8 cellular contexts compared by ENCODE assay signal in the genomic region with DNA sequence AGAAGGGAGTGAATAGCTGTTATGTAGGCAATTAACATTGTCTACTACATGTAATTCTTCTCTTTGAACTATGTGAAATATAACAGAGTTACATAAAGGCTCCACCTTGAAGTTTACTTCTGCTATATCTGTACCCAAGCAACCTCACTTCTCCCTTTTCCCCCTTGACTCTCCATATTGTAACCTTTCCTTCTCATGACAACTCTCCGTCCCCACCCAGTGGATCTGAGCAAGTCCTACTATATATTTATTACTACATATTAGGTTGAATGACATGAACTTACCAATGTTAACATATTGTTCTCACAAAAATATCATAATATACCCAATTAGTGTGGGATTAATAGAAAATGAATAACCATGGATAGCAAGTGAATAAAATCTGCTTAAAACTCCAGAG.
A peak's percentile ranks its signal among the peaks of the same experiment; 100 is the strongest.
DNase-seq lines count a peak whose midpoint lies in the region; ATAC-seq and TF ChIP-seq lines count a peak whose summit lies in the region.

No MANE protein-coding gene starts in this region.

- no peak overlapping the region for H3K4me3 ChIP-seq in MM.1S (ENCODE audit: low read length)
- H3K4me3 ChIP-seq in gastrocnemius medialis, result no peak overlapping the region

- H3K9me3 Mint-ChIP-seq in central memory CD8-positive, alpha-beta T cell, result no peaks in the 10 kb centered on the region

- H3K36me3 Mint-ChIP-seq in central memory CD8-positive, alpha-beta T cell (ENCODE audit: insufficient read depth), result no peaks in the 10 kb centered on the region

- intact Hi-C loops in gastrocnemius medialis (cut with DNase I; ENCODE audit: low total_unique reads), result loop anchor here (1.0 kb wide), 1 partner anchor 182 kb away; no protein-coding TSS in a partner anchor

- no peaks in the 10 kb centered on the region for H3K4me1 Mint-ChIP-seq in central memory CD8-positive, alpha-beta T cell

- no peak overlapping the region for H3K4me3 Mint-ChIP-seq in central memory CD8-positive, alpha-beta T cell

- H3K27ac ChIP-seq in MM.1S (ENCODE audit: low read length) (no peak overlapping the region), gastrocnemius medialis (no peak overlapping the region)

- no peaks in the 10 kb centered on the region for H3K79me2 ChIP-seq in MM.1S (ENCODE audit: low read length)

- no peaks in the 10 kb centered on the region for H3K9me2 ChIP-seq in MM.1S (replicated peaks; ENCODE audit: insufficient read depth, low read length)

- in situ Hi-C loops in gastrocnemius medialis (cut with MboI; ENCODE audit: low sequenced_read_pairs in 4 of 4) (loop anchor here in 1 of 4 donors (10.0 kb wide), 1 partner anchor 185 kb away; no protein-coding TSS in a partner anchor), GM13976 (cut with MboI; ENCODE audit: low sequenced_read_pairs, unreplicated experiment) (no loop called here)

- TF ChIP-seq CTCF in MM.1S (IDR thresholded peaks at IDR 0.05; ENCODE audit: low read length), result peak; percentile 30
- TF ChIP-seq CTCF in gastrocnemius medialis (IDR thresholded peaks at IDR 0.05 in 4 of 5, conservative IDR thresholded peaks at IDR 0.05 in 1 of 5), result peak in 3 of 5 experiments; percentile 5 to 39 (median 21)
- TF ChIP-seq CTCF in GM13976 (IDR thresholded peaks at IDR 0.05; ENCODE audit: borderline replicate concordance, control extremely low read depth, extremely low read depth, insufficient read depth, missing control alignments), result no peak

- no peaks in the 10 kb centered on the region for H4K20me1 ChIP-seq in MM.1S (ENCODE audit: insufficient read depth, low read length)

- H3K36me3 ChIP-seq in MM.1S (replicated peaks; ENCODE audit: insufficient read depth, low read length) (no peaks in the 10 kb centered on the region), gastrocnemius medialis (no peaks in the 10 kb centered on the region)

- no peaks in the 10 kb centered on the region for H3K27me3 Mint-ChIP-seq in central memory CD8-positive, alpha-beta T cell

- peak; percentile 82 for ATAC-seq in central memory CD8-positive, alpha-beta T cell (replicated peaks; ENCODE audit: extremely low read depth, poor library complexity, severe bottlenecking)
- peak; percentile 64 to 69 for ATAC-seq in gastrocnemius medialis
- no peak for ATAC-seq in HG03025 (IDR thresholded peaks at IDR 0.05; ENCODE audit: low FRiP score, unreplicated experiment)

- H3K9me3 ChIP-seq in MM.1S (replicated peaks; ENCODE audit: insufficient read depth, low read length) (no peaks in the 10 kb centered on the region), gastrocnemius medialis (no peaks in the 10 kb centered on the region)

- peak; percentile 14 for DNase-seq in stimulated activated CD8-positive, alpha-beta memory T cell treated with anti-CD3 and anti-CD28 coated beads, Interleukin-12 subunit alpha, Interleukin-12 subunit beta, amount 100 ng/mL, for 1 hour (ENCODE audit: low read depth)
- no peak for DNase-seq in stimulated activated CD8-positive, alpha-beta memory T cell treated with anti-CD3 and anti-CD28 coated beads, Interleukin-4, amount 100 ng/mL, for 48 hours
- DNase-seq in MM.1S (peak; percentile 28), gastrocnemius medialis (no peak), GM13976 (ENCODE audit: low spot score) (no peak), T1000 (lab: John Stamatoyannopoulos, UW) (no peak)
- peak in 1 of 2 donors; percentile 20 for DNase-seq in central memory CD8-positive, alpha-beta T cell (ENCODE audit: low spot score in 2 of 2)

- TF ChIP-seq POLR2A in gastrocnemius medialis (IDR thresholded peaks at IDR 0.05), result no peak

- no peaks in the 10 kb centered on the region for H3K4me1 ChIP-seq in MM.1S (ENCODE audit: low read length)
- H3K4me1 ChIP-seq in gastrocnemius medialis, result no peaks in the 10 kb centered on the region

- no peak overlapping the region for H3K9ac ChIP-seq in MM.1S (ENCODE audit: low read length)

- H2AFZ ChIP-seq in MM.1S (ENCODE audit: low read length), result no peak overlapping the region

- H3F3A ChIP-seq in MM.1S (ENCODE audit: insufficient read depth, low read length), result no peaks in the 10 kb centered on the region

- H3K27me3 ChIP-seq in MM.1S (replicated peaks; ENCODE audit: insufficient read depth, low read length), result no peaks in the 10 kb centered on the region
- no peaks in the 10 kb centered on the region for H3K27me3 ChIP-seq in gastrocnemius medialis

- H3K4me2 ChIP-seq in MM.1S (ENCODE audit: low read depth, low read length), result no peak overlapping the region

- H3K27ac Mint-ChIP-seq in central memory CD8-positive, alpha-beta T cell (ENCODE audit: low read depth), result no peak overlapping the region

Comparison
In these comparisons a context has a peak if more than half of its experiments do, and no peak if none do; other contexts are left out.
1. DNase-seq: peak in stimulated activated CD8-positive, alpha-beta memory T cell treated with anti-CD3 and anti-CD28 coated beads, Interleukin-12 subunit alpha, Interleukin-12 subunit beta, amount 100 ng/mL, for 1 hour (single experiment) and MM.1S (single experiment); none in stimulated activated CD8-positive, alpha-beta memory T cell treated with anti-CD3 and anti-CD28 coated beads, Interleukin-4, amount 100 ng/mL, for 48 hours (single experiment), gastrocnemius medialis (0 of 2), GM13976 (single experiment) and T1000 (single experiment).